8 cellular contexts compared by ENCODE assay signal in genomic region chr3:196624008-196624790, GRCh38. TPM values are rescaled to one million over a fixed set of nuclear protein-coding genes. Genes with fewer than 3 reads are reported as not detected.
A peak's percentile ranks its signal among the peaks of the same experiment; 100 is the strongest.
DNase-seq lines count a peak whose midpoint lies in the region; TF ChIP-seq lines count a peak whose summit lies in the region.

No MANE protein-coding gene starts in this region.

- peak overlapping the region; percentile 96 for H3K27ac ChIP-seq in HL-60 (replicated peaks)
- H3K27ac ChIP-seq in rectal smooth muscle tissue (ENCODE audit: low read depth, low read length) = peak overlapping the region; percentile 47
- H3K27ac ChIP-seq in prostate gland = peak overlapping the region in 1 of 2 donors; percentile 23
- H3K27ac ChIP-seq in mammary epithelial cell (ENCODE audit: insufficient read depth, low read depth, low read length) = no peak overlapping the region

- no peak overlapping the region for H2AFZ ChIP-seq in mammary epithelial cell (ENCODE audit: low read depth, low read length)

- H3K9ac ChIP-seq in rectal smooth muscle tissue (ENCODE audit: low read length) (no peak overlapping the region), mammary epithelial cell (ENCODE audit: insufficient read depth, low read length) (no peak overlapping the region)

- no peaks in the 10 kb centered on the region for H4K20me1 ChIP-seq in mammary epithelial cell (ENCODE audit: insufficient read depth, low read length)

- dilution Hi-C loops in mammary epithelial cell (cut with HindIII; ENCODE audit: low sequenced_read_pairs) = no loop called here

- no peaks in the 10 kb centered on the region for H3K36me3 ChIP-seq in rectal smooth muscle tissue (ENCODE audit: control insufficient read depth, insufficient read depth, low read length)
- no peaks in the 10 kb centered on the region for H3K36me3 ChIP-seq in prostate gland
- H3K36me3 ChIP-seq in mammary epithelial cell (ENCODE audit: insufficient read depth, low read length) = no peaks in the 10 kb centered on the region

- no peak for TF ChIP-seq CTCF in GM13977 (IDR thresholded peaks at IDR 0.05; ENCODE audit: extremely low read depth, insufficient read depth, missing control alignments)
- no peak for TF ChIP-seq CTCF in HL-60 (IDR thresholded peaks at IDR 0.05; ENCODE audit: insufficient read depth, low read length)
- TF ChIP-seq CTCF in prostate gland (IDR thresholded peaks at IDR 0.05) = no peak
- TF ChIP-seq CTCF in mammary epithelial cell (conservative IDR thresholded peaks at IDR 0.05 in 1 of 2, IDR thresholded peaks at IDR 0.05 in 1 of 2; ENCODE audit: extremely low read depth in 1 of 2, insufficient read depth in 1 of 2, low read depth in 1 of 2, low read length in 2 of 2) = no peak

- CTCF ChIA-PET in mammary epithelial cell (lab: Charles Lee; ENCODE audit: low non-redundant PET) = no interaction called here

- no peaks in the 10 kb centered on the region for H3K9me3 ChIP-seq in prostate gland
- H3K9me3 ChIP-seq in mammary epithelial cell (replicated peaks; ENCODE audit: insufficient read depth, low read length) = no peaks in the 10 kb centered on the region

- TF ChIP-seq POLR2A in prostate gland (IDR thresholded peaks at IDR 0.05) = no peak

- H3K4me2 ChIP-seq in mammary epithelial cell (ENCODE audit: insufficient read depth, low read depth, low read length) = no peak overlapping the region

- BruUV-seq in mammary epithelial cell (replicated peaks; lab: Mats Ljungman, UMichigan) = no TSS peak

- in situ Hi-C loops in GM13977 (cut with MboI; ENCODE audit: low pct_unique_long_range_greater_than_20kb, low sequenced_read_pairs, unreplicated experiment) = no loop called here
- in situ Hi-C loops in mammary epithelial cell (cut with MboI; ENCODE audit: low sequenced_read_pairs in 2 of 2) = no loop called here
- in situ Hi-C loops in ACHN (cut with HindIII; ENCODE audit: low pct_ligation_motif_present, low pct_unique_long_range_greater_than_20kb, low sequenced_read_pairs) = no loop called here

- H3K4me3 ChIP-seq in HL-60 (replicated peaks; ENCODE audit: insufficient read depth, low read length) (peak overlapping the region; percentile 1), rectal smooth muscle tissue (ENCODE audit: low read length) (peak overlapping the region; percentile 0), prostate gland (no peak overlapping the region), mammary epithelial cell (replicated peaks in 1 of 3; ENCODE audit: insufficient read depth in 1 of 3, low read depth in 2 of 3, low read length in 3 of 3) (no peak overlapping the region)

- intact Hi-C loops in prostate gland (cut with DNase I) = no loop called here
- intact Hi-C loops in mammary epithelial cell (cut with micrococcal nuclease) = no loop called here
- intact Hi-C loops in posterior vena cava (cut with DNase I) = no loop called here

- H3K4me1 ChIP-seq in rectal smooth muscle tissue (ENCODE audit: control insufficient read depth, insufficient read depth, low read length) (peaks cover 11% of the 10 kb centered on the region), prostate gland (replicated peaks) (no peaks in the 10 kb centered on the region), mammary epithelial cell (ENCODE audit: insufficient read depth, low read length) (no peaks in the 10 kb centered on the region)

- DNase-seq in GM13977 (ENCODE audit: low spot score) = peak; percentile 59
- DNase-seq in HL-60 (ENCODE audit: low read depth in 1 of 2, low spot score in 1 of 2) = peak in 1 of 2 experiments; percentile 93
- peak; percentile 22 for DNase-seq in activated naive CD8-positive, alpha-beta T cell treated with anti-CD3 and anti-CD28 coated beads, Interleukin-2, amount 50 U/mL, for 16 hours (ENCODE audit: low read depth, low spot score)
- no peak for DNase-seq in prostate gland (ENCODE audit: low spot score)
- DNase-seq in mammary epithelial cell = no peak
- no peak for DNase-seq in ACHN
- DNase-seq in posterior vena cava (ENCODE audit: low spot score) = no peak

- no peaks in the 10 kb centered on the region for H3K79me2 ChIP-seq in mammary epithelial cell (ENCODE audit: insufficient read depth, low read length)

- H3K27me3 ChIP-seq in HL-60 (ENCODE audit: insufficient read depth, poor library complexity, severe bottlenecking) (no peaks in the 10 kb centered on the region), rectal smooth muscle tissue (ENCODE audit: control insufficient read depth, insufficient read depth, low read length) (no peaks in the 10 kb centered on the region), prostate gland (replicated peaks; ENCODE audit: insufficient read depth) (no peaks in the 10 kb centered on the region), mammary epithelial cell (ENCODE audit: insufficient read depth, low read length) (no peaks in the 10 kb centered on the region)

- 73% methylated on average over 12 of the region's 12 CpGs for WGBS in prostate gland
- 81% methylated on average over 10 of the region's 12 CpGs for WGBS in mammary epithelial cell (ENCODE audit: low coverage, missing lambda C conversion rate)

RNA-seq across cellular contexts. Expression of gene NRROS, which starts 15.3 kb away (rescaled TPM):
- total RNA-seq in prostate gland (1 to 10 TPM; 2.0 to 5.5 TPM), mammary epithelial cell (1 to 10 TPM in 1 of 2 donors, not detected in 1; 1.1 TPM), posterior vena cava (10 to 100 TPM in 1 of 2 donors, 1 to 10 TPM in 1; 8.0 to 10.6 TPM)
- 0.24 TPM for polyA plus RNA-seq in mammary epithelial cell
- not detected for polyA minus RNA-seq in mammary epithelial cell

RNA-seq across cellular contexts. Expression of gene FBXO45, which starts 55.7 kb away (rescaled TPM):
- total RNA-seq in prostate gland (1 to 10 TPM; 5.7 to 6.1 TPM), mammary epithelial cell (10 to 100 TPM in 1 of 2 donors, 1 to 10 TPM in 1; 9.2 to 13.5 TPM), posterior vena cava (10 to 100 TPM in 1 of 2 donors, 1 to 10 TPM in 1; 7.5 to 11.3 TPM)
- 7.7 TPM for polyA plus RNA-seq in mammary epithelial cell
- polyA minus RNA-seq in mammary epithelial cell = 3.5 TPM

RNA-seq across cellular contexts. Expression of gene WDR53, which starts 55.8 kb away (rescaled TPM):
- total RNA-seq in prostate gland (10 to 100 TPM in 1 of 2 donors, 1 to 10 TPM in 1; 8.4 to 17.3 TPM), mammary epithelial cell (10 to 100 TPM in 1 of 2 donors, 1 to 10 TPM in 1; 5.3 to 19.5 TPM), posterior vena cava (10 to 100 TPM in 1 of 2 donors, 1 to 10 TPM in 1; 8.1 to 10.3 TPM)
- 9.3 TPM for polyA plus RNA-seq in mammary epithelial cell
- 2.8 TPM for polyA minus RNA-seq in mammary epithelial cell

Comparison
In these comparisons a context has a peak if more than half of its experiments do, and no peak if none do; other contexts are left out.
1. DNase-seq: peak in GM13977 (single experiment) and activated naive CD8-positive, alpha-beta T cell treated with anti-CD3 and anti-CD28 coated beads, Interleukin-2, amount 50 U/mL, for 16 hours (single experiment); none in prostate gland (single experiment), mammary epithelial cell (single experiment), ACHN (single experiment) and posterior vena cava (single experiment).
2. H3K4me3 ChIP-seq: peak in HL-60 (single experiment) and rectal smooth muscle tissue (single experiment); none in prostate gland (0 of 2) and mammary epithelial cell (0 of 3).